ENCODE assay signal across 10 cellular contexts in the genomic region with DNA sequence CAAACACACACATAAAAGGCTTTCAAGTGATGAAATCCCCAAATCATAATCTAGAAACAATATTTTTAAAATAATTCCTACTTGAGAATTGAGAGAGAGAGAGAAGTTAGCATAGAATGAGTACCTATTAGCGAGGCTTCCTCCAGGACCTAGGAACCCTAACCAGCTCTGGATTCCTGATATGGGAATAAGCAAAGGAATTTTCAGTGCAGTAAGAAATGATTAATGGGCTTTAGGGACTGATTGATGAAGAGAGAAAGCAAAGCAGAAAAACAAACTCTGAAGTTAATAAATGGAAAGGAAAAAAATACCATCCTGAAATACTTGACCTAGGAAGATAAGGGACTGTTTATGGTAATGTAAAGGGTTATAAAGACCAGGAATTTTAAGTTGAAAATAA.
"Had no signal": no experiment of that assay in that cellular context is flagged by ENCODE, and none has a peak within 500 bp of the region (broad histone marks: within the 10 kb centered on the region; RNA-seq: fewer than 3 reads in every experiment).

No MANE protein-coding gene starts in this region.

- DNase-seq: activated CD8-positive, alpha-beta memory T cell treated with anti-CD3 and anti-CD28 coated beads, Interleukin-2, amount 50 U/mL, for 48 hours; activated CD8-positive, alpha-beta T cell treated with anti-CD3 and anti-CD28 coated beads for 36 hours; hippocampal formation; naive B cell; SW 1271; transverse colon had no signal

- H3K9me3 ChIP-seq: transverse colon had no signal

- H3K36me3 ChIP-seq: transverse colon had no signal

- ATAC-seq: activated CD8-positive, alpha-beta T cell treated with anti-CD3 and anti-CD28 coated beads for 36 hours; esophagus mucosa; stimulated activated effector memory CD8-positive, alpha-beta T cell treated with anti-CD3 and anti-CD28 coated beads, Interleukin-12 subunit alpha, Interleukin-12 subunit beta, amount 100 ng/mL, for 72 hours had no signal

- H3K27ac ChIP-seq: transverse colon had no signal

- H3K27me3 ChIP-seq: dorsolateral prefrontal cortex, transverse colon had no signal

- H3K4me3 ChIP-seq: skin epidermis, transverse colon had no signal

- H3K4me1 ChIP-seq: transverse colon had no signal
